ENCODE assay signal across 1 cellular context in the genomic region with DNA sequence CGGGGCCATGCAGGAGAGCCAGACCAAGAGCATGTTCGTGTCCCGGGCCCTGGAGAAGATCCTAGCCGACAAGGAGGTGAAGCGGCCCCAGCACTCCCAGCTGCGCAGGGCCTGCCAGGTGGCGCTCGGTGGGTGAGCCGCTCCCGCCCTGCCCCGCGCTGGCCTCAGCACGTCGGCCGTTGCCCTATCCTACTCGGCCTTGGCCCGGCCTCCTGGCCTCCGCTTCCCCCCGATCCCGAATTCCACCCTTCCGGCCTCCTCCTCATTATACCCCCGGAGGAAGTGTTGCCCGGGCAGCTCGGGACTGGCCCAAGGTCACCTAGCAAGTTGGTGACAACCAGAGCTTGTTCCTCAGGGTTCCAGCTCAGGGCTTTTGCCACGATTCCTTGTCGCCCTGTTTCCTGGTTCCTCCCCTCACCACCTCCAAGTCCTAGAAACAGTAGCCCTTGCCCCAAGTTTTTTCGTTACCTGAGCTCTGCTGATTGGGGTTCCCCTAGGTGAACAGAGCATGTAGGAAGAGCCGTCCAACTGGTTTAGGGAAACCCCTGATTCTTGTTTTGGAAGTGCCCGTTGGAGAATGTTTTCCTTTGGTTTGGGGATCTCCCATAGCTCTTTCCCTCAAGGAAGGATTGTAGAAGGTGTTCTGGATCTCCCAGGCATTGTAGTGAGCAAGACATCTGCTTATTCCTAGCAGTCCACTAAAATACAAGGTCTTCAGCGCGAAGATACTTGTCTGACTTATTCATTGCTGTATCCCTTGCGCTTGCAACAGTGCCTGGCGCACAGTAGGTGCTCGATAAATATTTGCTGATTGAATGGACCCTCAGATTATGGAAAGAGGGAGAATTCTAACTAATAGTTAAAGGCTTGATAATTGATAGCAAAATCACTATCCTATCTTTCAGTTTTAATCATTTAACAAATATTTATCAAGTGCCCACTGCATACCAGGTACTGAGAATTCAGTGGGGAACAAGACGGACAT.
TF ChIP-seq lines count a peak whose summit lies in the region.

No MANE protein-coding gene starts in this region.

TF ChIP-seq in HepG2, 621 proteins besides CTCF, POLR2A, EP300 and RAD21 (continued from another document and continues in another):
- TF ChIP-seq, protein P1, sequence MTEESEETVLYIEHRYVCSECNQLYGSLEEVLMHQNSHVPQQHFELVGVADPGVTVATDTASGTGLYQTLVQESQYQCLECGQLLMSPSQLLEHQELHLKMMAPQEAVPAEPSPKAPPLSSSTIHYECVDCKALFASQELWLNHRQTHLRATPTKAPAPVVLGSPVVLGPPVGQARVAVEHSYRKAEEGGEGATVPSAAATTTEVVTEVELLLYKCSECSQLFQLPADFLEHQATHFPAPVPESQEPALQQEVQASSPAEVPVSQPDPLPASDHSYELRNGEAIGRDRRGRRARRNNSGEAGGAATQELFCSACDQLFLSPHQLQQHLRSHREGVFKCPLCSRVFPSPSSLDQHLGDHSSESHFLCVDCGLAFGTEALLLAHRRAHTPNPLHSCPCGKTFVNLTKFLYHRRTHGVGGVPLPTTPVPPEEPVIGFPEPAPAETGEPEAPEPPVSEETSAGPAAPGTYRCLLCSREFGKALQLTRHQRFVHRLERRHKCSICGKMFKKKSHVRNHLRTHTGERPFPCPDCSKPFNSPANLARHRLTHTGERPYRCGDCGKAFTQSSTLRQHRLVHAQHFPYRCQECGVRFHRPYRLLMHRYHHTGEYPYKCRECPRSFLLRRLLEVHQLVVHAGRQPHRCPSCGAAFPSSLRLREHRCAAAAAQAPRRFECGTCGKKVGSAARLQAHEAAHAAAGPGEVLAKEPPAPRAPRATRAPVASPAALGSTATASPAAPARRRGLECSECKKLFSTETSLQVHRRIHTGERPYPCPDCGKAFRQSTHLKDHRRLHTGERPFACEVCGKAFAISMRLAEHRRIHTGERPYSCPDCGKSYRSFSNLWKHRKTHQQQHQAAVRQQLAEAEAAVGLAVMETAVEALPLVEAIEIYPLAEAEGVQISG (CRISPR knock-in tag; IDR thresholded peaks at IDR 0.05): peak; percentile 82
- TF ChIP-seq, protein P2, sequence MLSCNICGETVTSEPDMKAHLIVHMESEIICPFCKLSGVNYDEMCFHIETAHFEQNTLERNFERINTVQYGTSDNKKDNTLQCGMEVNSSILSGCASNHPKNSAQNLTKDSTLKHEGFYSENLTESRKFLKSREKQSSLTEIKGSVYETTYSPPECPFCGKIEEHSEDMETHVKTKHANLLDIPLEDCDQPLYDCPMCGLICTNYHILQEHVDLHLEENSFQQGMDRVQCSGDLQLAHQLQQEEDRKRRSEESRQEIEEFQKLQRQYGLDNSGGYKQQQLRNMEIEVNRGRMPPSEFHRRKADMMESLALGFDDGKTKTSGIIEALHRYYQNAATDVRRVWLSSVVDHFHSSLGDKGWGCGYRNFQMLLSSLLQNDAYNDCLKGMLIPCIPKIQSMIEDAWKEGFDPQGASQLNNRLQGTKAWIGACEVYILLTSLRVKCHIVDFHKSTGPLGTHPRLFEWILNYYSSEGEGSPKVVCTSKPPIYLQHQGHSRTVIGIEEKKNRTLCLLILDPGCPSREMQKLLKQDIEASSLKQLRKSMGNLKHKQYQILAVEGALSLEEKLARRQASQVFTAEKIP (CRISPR knock-in tag; IDR thresholded peaks at IDR 0.05; ENCODE audit: borderline replicate concordance): no peak
- TF ChIP-seq, protein P3, sequence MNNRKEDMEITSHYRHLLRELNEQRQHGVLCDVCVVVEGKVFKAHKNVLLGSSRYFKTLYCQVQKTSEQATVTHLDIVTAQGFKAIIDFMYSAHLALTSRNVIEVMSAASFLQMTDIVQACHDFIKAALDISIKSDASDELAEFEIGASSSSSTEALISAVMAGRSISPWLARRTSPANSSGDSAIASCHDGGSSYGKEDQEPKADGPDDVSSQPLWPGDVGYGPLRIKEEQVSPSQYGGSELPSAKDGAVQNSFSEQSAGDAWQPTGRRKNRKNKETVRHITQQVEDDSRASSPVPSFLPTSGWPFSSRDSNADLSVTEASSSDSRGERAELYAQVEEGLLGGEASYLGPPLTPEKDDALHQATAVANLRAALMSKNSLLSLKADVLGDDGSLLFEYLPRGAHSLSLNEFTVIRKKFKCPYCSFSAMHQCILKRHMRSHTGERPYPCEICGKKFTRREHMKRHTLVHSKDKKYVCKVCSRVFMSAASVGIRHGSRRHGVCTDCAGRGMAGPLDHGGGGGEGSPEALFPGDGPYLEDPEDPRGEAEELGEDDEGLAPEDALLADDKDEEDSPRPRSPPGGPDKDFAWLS (CRISPR knock-in tag; IDR thresholded peaks at IDR 0.05; ENCODE audit: borderline replicate concordance): peak; percentile 96
- TF ChIP-seq ZBTB21 (CRISPR knock-in tag; IDR thresholded peaks at IDR 0.05) (no peak), DMAP1 (CRISPR knock-in tag; IDR thresholded peaks at IDR 0.05) (peak; percentile 91), ZNF660 (CRISPR knock-in tag; IDR thresholded peaks at IDR 0.05; ENCODE audit: borderline replicate concordance, low read depth) (no peak), ZKSCAN5 (CRISPR knock-in tag; IDR thresholded peaks at IDR 0.05) (no peak), ZNF383 (CRISPR knock-in tag; IDR thresholded peaks at IDR 0.05; ENCODE audit: borderline replicate concordance) (no peak), ZSCAN29 (CRISPR knock-in tag; conservative IDR thresholded peaks at IDR 0.05) (peak; percentile 67; the same call in 1 of the 2 replicates), MTA1 (CRISPR knock-in tag; IDR thresholded peaks at IDR 0.05; ENCODE audit: borderline replicate concordance) (peak; percentile 95; the same call in 1 of the 2 replicates), ZNF614 (CRISPR knock-in tag; IDR thresholded peaks at IDR 0.05; ENCODE audit: borderline replicate concordance) (no peak), TCF7 (IDR thresholded peaks at IDR 0.05; ENCODE audit: low read depth) (no peak), ZFP90 (CRISPR knock-in tag; IDR thresholded peaks at IDR 0.05; ENCODE audit: borderline replicate concordance) (peak; percentile 89; the same call in 1 of the 2 replicates), CREB1 (IDR thresholded peaks at IDR 0.05) (no peak), CREB1 (CRISPR knock-in tag; IDR thresholded peaks at IDR 0.05) (0 out of 2 replicates have a peak, but pooled peaks have one; percentile 31), NFATC3 (CRISPR knock-in tag; IDR thresholded peaks at IDR 0.05) (peak; percentile 87; the same call in 1 of the 2 replicates), POLR2G (IDR thresholded peaks at IDR 0.05; ENCODE audit: low read depth, low read length) (peak; percentile 85), CENPT (CRISPR knock-in tag; IDR thresholded peaks at IDR 0.05; ENCODE audit: low read depth) (peak; percentile 89), SOX6 (IDR thresholded peaks at IDR 0.05) (no peak), SOX6 (CRISPR knock-in tag; IDR thresholded peaks at IDR 0.05) (peak; percentile 36; the same call in 1 of the 2 replicates), SP1 (IDR thresholded peaks at IDR 0.05) (no peak), SP1 (CRISPR knock-in tag; IDR thresholded peaks at IDR 0.05) (no peak; the same call in 1 of the 2 replicates), HCFC1 (IDR thresholded peaks at IDR 0.05; ENCODE audit: low read depth, low read length) (no peak), HOXA3 (CRISPR knock-in tag; IDR thresholded peaks at IDR 0.05) (peak; percentile 85), ZNF333 (CRISPR knock-in tag; IDR thresholded peaks at IDR 0.05; ENCODE audit: borderline replicate concordance) (0 out of 2 replicates have a peak, but pooled peaks have one; percentile 58), ZNF121 (CRISPR knock-in tag; IDR thresholded peaks at IDR 0.05) (0 out of 2 replicates have a peak, but pooled peaks have one; percentile 49), KDM2A (CRISPR knock-in tag; IDR thresholded peaks at IDR 0.05; ENCODE audit: borderline replicate concordance, low read depth) (peak; percentile 65), ZNF367 (CRISPR knock-in tag; IDR thresholded peaks at IDR 0.05; ENCODE audit: borderline replicate concordance) (no peak), NR2F1 (CRISPR knock-in tag; IDR thresholded peaks at IDR 0.05) (no peak), ZBTB3 (CRISPR knock-in tag; IDR thresholded peaks at IDR 0.05; ENCODE audit: borderline replicate concordance, low read depth) (0 out of 2 replicates have a peak, but pooled peaks have one; percentile 63), SNRNP70 (IDR thresholded peaks at IDR 0.05; ENCODE audit: low read depth, low read length) (no peak), THYN1 (CRISPR knock-in tag; IDR thresholded peaks at IDR 0.05; ENCODE audit: borderline replicate concordance, low read depth) (no peak), KDM1A (CRISPR knock-in tag; IDR thresholded peaks at IDR 0.05) (no peak), ZNF567 (CRISPR knock-in tag; IDR thresholded peaks at IDR 0.05; ENCODE audit: borderline replicate concordance) (peak; percentile 26; the same call in 1 of the 2 replicates)
- TF ChIP-seq, protein P4, sequence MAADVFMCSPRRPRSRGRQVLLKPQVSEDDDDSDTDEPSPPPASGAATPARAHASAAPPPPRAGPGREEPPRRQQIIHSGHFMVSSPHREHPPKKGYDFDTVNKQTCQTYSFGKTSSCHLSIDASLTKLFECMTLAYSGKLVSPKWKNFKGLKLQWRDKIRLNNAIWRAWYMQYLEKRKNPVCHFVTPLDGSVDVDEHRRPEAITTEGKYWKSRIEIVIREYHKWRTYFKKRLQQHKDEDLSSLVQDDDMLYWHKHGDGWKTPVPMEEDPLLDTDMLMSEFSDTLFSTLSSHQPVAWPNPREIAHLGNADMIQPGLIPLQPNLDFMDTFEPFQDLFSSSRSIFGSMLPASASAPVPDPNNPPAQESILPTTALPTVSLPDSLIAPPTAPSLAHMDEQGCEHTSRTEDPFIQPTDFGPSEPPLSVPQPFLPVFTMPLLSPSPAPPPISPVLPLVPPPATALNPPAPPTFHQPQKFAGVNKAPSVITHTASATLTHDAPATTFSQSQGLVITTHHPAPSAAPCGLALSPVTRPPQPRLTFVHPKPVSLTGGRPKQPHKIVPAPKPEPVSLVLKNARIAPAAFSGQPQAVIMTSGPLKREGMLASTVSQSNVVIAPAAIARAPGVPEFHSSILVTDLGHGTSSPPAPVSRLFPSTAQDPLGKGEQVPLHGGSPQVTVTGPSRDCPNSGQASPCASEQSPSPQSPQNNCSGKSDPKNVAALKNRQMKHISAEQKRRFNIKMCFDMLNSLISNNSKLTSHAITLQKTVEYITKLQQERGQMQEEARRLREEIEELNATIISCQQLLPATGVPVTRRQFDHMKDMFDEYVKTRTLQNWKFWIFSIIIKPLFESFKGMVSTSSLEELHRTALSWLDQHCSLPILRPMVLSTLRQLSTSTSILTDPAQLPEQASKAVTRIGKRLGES (CRISPR knock-in tag; IDR thresholded peaks at IDR 0.05; ENCODE audit: borderline replicate concordance): no peak
- TF ChIP-seq, protein P5, sequence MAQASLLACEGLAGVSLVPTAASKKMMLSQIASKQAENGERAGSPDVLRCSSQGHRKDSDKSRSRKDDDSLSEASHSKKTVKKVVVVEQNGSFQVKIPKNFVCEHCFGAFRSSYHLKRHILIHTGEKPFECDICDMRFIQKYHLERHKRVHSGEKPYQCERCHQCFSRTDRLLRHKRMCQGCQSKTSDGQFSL (CRISPR knock-in tag; IDR thresholded peaks at IDR 0.05): peak; percentile 34; the same call in 1 of the 2 replicates
- TF ChIP-seq, protein P6, sequence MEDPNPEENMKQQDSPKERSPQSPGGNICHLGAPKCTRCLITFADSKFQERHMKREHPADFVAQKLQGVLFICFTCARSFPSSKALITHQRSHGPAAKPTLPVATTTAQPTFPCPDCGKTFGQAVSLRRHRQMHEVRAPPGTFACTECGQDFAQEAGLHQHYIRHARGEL (CRISPR knock-in tag; IDR thresholded peaks at IDR 0.05): 0 out of 2 replicates have a peak, but pooled peaks have one; percentile 17
- TF ChIP-seq, protein P7, sequence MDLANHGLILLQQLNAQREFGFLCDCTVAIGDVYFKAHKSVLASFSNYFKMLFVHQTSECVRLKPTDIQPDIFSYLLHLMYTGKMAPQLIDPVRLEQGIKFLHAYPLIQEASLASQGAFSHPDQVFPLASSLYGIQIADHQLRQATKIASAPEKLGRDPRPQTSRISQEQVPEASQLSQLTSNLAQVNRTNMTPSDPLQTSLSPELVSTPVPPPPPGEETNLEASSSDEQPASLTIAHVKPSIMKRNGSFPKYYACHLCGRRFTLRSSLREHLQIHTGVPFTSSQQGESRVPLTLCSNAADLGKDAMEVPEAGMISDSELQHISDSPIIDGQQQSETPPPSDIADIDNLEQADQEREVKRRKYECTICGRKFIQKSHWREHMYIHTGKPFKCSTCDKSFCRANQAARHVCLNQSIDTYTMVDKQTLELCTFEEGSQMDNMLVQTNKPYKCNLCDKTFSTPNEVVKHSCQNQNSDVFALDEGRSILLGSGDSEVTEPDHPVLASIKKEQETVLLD (CRISPR knock-in tag; IDR thresholded peaks at IDR 0.05; ENCODE audit: low read depth): peak; percentile 62; the same call in 1 of the 2 replicates
- TF ChIP-seq, protein P8, sequence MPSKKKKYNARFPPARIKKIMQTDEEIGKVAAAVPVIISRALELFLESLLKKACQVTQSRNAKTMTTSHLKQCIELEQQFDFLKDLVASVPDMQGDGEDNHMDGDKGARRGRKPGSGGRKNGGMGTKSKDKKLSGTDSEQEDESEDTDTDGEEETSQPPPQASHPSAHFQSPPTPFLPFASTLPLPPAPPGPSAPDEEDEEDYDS (CRISPR knock-in tag; IDR thresholded peaks at IDR 0.05): no peak
- TF ChIP-seq, protein P9, sequence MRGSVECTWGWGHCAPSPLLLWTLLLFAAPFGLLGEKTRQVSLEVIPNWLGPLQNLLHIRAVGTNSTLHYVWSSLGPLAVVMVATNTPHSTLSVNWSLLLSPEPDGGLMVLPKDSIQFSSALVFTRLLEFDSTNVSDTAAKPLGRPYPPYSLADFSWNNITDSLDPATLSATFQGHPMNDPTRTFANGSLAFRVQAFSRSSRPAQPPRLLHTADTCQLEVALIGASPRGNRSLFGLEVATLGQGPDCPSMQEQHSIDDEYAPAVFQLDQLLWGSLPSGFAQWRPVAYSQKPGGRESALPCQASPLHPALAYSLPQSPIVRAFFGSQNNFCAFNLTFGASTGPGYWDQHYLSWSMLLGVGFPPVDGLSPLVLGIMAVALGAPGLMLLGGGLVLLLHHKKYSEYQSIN (CRISPR knock-in tag; IDR thresholded peaks at IDR 0.05; ENCODE audit: borderline replicate concordance): no peak
